In the genomic region with DNA sequence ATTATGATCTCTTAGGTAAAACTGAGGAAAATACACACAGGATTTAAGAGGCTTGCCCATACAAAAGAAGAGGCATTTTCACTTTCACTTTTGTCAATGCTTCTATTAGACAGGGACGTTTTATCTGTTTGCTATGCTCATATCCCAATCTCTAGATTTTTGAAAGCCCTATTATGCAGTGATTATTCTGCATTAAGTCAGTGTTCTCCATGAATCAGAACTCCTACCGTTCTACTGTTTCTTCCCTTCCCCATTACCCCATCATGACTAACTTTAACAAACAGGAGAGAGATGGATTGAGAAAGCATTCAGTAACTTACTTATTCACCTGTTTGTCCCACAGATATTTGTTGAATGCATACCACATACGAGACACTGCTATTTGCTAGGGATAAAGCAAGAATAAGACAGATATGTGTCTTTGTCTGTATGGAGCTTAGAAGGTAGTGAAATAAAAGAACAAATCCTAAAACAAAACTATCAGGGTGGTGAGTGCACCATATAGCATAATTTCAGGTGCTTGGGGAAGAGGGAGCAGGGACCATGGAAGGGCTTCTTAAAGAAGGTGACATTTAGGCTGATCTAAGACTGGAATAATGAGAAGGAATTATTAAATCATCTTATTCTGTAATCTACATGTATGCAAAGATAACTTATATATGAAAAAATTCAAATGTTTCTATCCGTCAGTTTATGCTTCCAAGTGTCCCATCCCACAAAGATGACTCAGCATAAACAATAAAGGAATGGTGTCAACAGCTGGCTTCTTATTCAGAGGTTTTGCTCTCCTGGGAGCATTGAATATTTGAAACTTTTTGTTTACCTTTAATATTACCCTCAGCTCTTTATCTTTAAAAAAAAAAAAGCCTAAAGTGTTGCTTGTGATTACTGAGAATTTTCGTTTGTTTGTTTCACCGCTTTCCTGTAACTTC, we compare ENCODE assay signal across 8 cellular contexts.
DNase-seq lines count a peak whose midpoint lies in the region; ATAC-seq, FAIRE-seq and TF ChIP-seq lines count a peak whose summit lies in the region.

No MANE protein-coding gene starts in this region.

- H3K36me3 ChIP-seq in kidney (ENCODE audit: control insufficient read depth in 1 of 2, insufficient read depth in 2 of 2, low read length in 2 of 2): no peaks in the 10 kb centered on the region

- TF ChIP-seq CTCF in A549 (IDR thresholded peaks at IDR 0.05) (no peak), activated B cell treated with CpG ODN at 0.5 μM for 24 hours (IDR thresholded peaks at IDR 0.05) (no peak), kidney (IDR thresholded peaks at IDR 0.05; ENCODE audit: borderline replicate concordance, extremely low read depth, insufficient read depth) (no peak), endothelial cell (IDR thresholded peaks at IDR 0.05; ENCODE audit: unreplicated experiment) (no peak)

- DNase-seq in A549 (ENCODE audit: low read depth in 1 of 2, low spot score in 1 of 2) (peak in 1 of 2 experiments; percentile 9), activated B cell treated with CpG ODN at 0.5 μM for 24 hours (no peak), kidney (no peak), endothelial cell (ENCODE audit: low spot score) (no peak), H54 (ENCODE audit: insufficient read length, low spot score) (no peak), NCI-H345 (lab: John Stamatoyannopoulos, UW) (no peak)

- H3K27ac Mint-ChIP-seq in activated B cell treated with CpG ODN at 0.5 μM for 24 hours (no peak overlapping the region), endothelial cell (ENCODE audit: unreplicated experiment) (no peak overlapping the region)

- H3K4me3 ChIP-seq in A549 (peak overlapping the region; percentile 27; the same call in 1 of the 3 replicates), kidney (ENCODE audit: low read length in 2 of 2) (peak overlapping the region; percentile 43 to 60)

- H3K27ac ChIP-seq in A549 (peak overlapping the region; percentile 13 to 22; a peak in 2 of 6 replicates), kidney (ENCODE audit: low read depth in 2 of 2, low read length in 2 of 2) (no peak overlapping the region)

- POLR2A ChIA-PET in A549 (lab: Yijun Ruan, JAX): no interaction called here
- POLR2A ChIA-PET in activated B cell treated with CpG ODN at 0.5 μM for 24 hours (lab: Charles Lee): no interaction called here

- CTCF ChIA-PET in A549 (lab: Yijun Ruan, JAX) (no interaction called here), activated B cell treated with CpG ODN at 0.5 μM for 24 hours (lab: Charles Lee) (no interaction called here)

- H3K4me1 ChIP-seq in A549 (peaks cover 5% of the 10 kb centered on the region; the same call in 1 of the 3 replicates), kidney (ENCODE audit: control insufficient read depth in 1 of 2, insufficient read depth in 1 of 2, low read depth in 1 of 2, low read length in 2 of 2) (no peaks in the 10 kb centered on the region)

- H3K27me3 Mint-ChIP-seq in activated B cell treated with CpG ODN at 0.5 μM for 24 hours: peaks cover 7% of the 10 kb centered on the region
- no peaks in the 10 kb centered on the region for H3K27me3 Mint-ChIP-seq in endothelial cell (ENCODE audit: unreplicated experiment)

- no peak overlapping the region for H3K9ac ChIP-seq in kidney (ENCODE audit: low read length in 2 of 2)

- no peak for TF ChIP-seq EP300 in A549 (IDR thresholded peaks at IDR 0.05)

- intact Hi-C loops in activated B cell treated with CpG ODN at 0.5 μM for 24 hours (cut with micrococcal nuclease) (no loop called here), kidney (cut with DNase I) (no loop called here)

- TF ChIP-seq RAD21 in A549 (conservative IDR thresholded peaks at IDR 0.05 in 1 of 2, IDR thresholded peaks at IDR 0.05 in 1 of 2): no peak

- peak overlapping the region; percentile 60 for H3K4me2 ChIP-seq in A549

- TF ChIP-seq POLR2A in A549 (IDR thresholded peaks at IDR 0.05; ENCODE audit: low read length) (no peak), H54 (IDR thresholded peaks at IDR 0.05; ENCODE audit: low read depth, low read length) (no peak)

- 44% methylated on average over 6 of the region's 6 CpGs for WGBS in A549 (ENCODE audit: missing lambda C conversion rate)

- ATAC-seq in A549 (peak in 1 of 2 experiments; percentile 28; a peak in 1 of 6 replicates), GM18873 (IDR thresholded peaks at IDR 0.05; ENCODE audit: low FRiP score, unreplicated experiment) (peak; percentile 72), HG03280 (IDR thresholded peaks at IDR 0.05; ENCODE audit: unreplicated experiment) (peak; percentile 62), activated B cell treated with CpG ODN at 0.5 μM for 24 hours (ENCODE audit: low read depth) (no peak)

- H3K4me1 Mint-ChIP-seq in activated B cell treated with CpG ODN at 0.5 μM for 24 hours (peaks cover 6% of the 10 kb centered on the region), endothelial cell (ENCODE audit: unreplicated experiment) (no peaks in the 10 kb centered on the region)

- FAIRE-seq in A549 (lab: Jason Lieb, UNC) (no peak), kidney (lab: Jason Lieb, UNC) (no peak), H54 (lab: Jason Lieb, UNC) (no peak)

- H3K9me3 Mint-ChIP-seq in activated B cell treated with CpG ODN at 0.5 μM for 24 hours: peaks cover 5% of the 10 kb centered on the region
- H3K9me3 Mint-ChIP-seq in endothelial cell (ENCODE audit: unreplicated experiment): no peaks in the 10 kb centered on the region

- H3K4me3 Mint-ChIP-seq in activated B cell treated with CpG ODN at 0.5 μM for 24 hours (peak overlapping the region; percentile 78), endothelial cell (ENCODE audit: unreplicated experiment) (no peak overlapping the region)

- no peaks in the 10 kb centered on the region for H3K9me3 ChIP-seq in A549
- no peaks in the 10 kb centered on the region for H3K9me3 ChIP-seq in kidney (ENCODE audit: control insufficient read depth in 1 of 2, low read length in 2 of 2)

- no peaks in the 10 kb centered on the region for H3K36me3 Mint-ChIP-seq in activated B cell treated with CpG ODN at 0.5 μM for 24 hours (ENCODE audit: low read depth)
- H3K36me3 Mint-ChIP-seq in endothelial cell (ENCODE audit: low read depth, unreplicated experiment): no peaks in the 10 kb centered on the region

TF ChIP-seq in A549, 52 proteins besides CTCF, POLR2A, EP300 and RAD21:
- no peak for TF ChIP-seq BCL3 (IDR thresholded peaks at IDR 0.05)
- TF ChIP-seq PHF8 (IDR thresholded peaks at IDR 0.05; ENCODE audit: borderline replicate concordance, low read depth): no peak
- peak; percentile 95 for TF ChIP-seq MAFK (IDR thresholded peaks at IDR 0.05; ENCODE audit: partially characterized antibody)
- no peak for TF ChIP-seq HEYL (CRISPR knock-in tag; IDR thresholded peaks at IDR 0.05)
- TF ChIP-seq CBX8 (IDR thresholded peaks at IDR 0.05): no peak
- TF ChIP-seq KDM1A (IDR thresholded peaks at IDR 0.05; ENCODE audit: low read depth): no peak
- TF ChIP-seq FOSL2 (IDR thresholded peaks at IDR 0.05): no peak
- peak; percentile 18; the same call in 1 of the 2 replicates for TF ChIP-seq FOSL2 (CRISPR knock-in tag; IDR thresholded peaks at IDR 0.05)
- no peak for TF ChIP-seq EHMT2 (IDR thresholded peaks at IDR 0.05; ENCODE audit: low read depth)
- TF ChIP-seq JUN (IDR thresholded peaks at IDR 0.05): no peak
- TF ChIP-seq CHD4 (IDR thresholded peaks at IDR 0.05; ENCODE audit: borderline replicate concordance): no peak
- no peak for TF ChIP-seq MYC (IDR thresholded peaks at IDR 0.05; ENCODE audit: borderline replicate concordance, low read length)
- no peak for TF ChIP-seq HOXB13 (CRISPR knock-in tag; IDR thresholded peaks at IDR 0.05; ENCODE audit: low read depth)
- TF ChIP-seq, protein P1, sequence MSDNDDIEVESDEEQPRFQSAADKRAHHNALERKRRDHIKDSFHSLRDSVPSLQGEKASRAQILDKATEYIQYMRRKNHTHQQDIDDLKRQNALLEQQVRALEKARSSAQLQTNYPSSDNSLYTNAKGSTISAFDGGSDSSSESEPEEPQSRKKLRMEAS (IDR thresholded peaks at IDR 0.05): no peak
- TF ChIP-seq ZNF302 (CRISPR knock-in tag; IDR thresholded peaks at IDR 0.05): no peak
- no peak for TF ChIP-seq E2F6 (IDR thresholded peaks at IDR 0.05; ENCODE audit: borderline replicate concordance, low read depth)
- no peak for TF ChIP-seq ZFP36 (IDR thresholded peaks at IDR 0.05; ENCODE audit: borderline replicate concordance, partially characterized antibody)
- no peak for TF ChIP-seq FOSB (CRISPR knock-in tag; IDR thresholded peaks at IDR 0.05)
- TF ChIP-seq NFE2L2 (conservative IDR thresholded peaks at IDR 0.05; ENCODE audit: low read length): peak; percentile 91
- no peak for TF ChIP-seq JUNB (IDR thresholded peaks at IDR 0.05)
- TF ChIP-seq NR3C1 (IDR thresholded peaks at IDR 0.05): no peak
- no peak for TF ChIP-seq KDM5A (IDR thresholded peaks at IDR 0.05)
- no peak for TF ChIP-seq RCOR1 (IDR thresholded peaks at IDR 0.05; ENCODE audit: low read depth, low read length)
- TF ChIP-seq SREBF2 (IDR thresholded peaks at IDR 0.05): no peak

Comparison
In these comparisons a context has a peak if more than half of its experiments do, and no peak if none do; other contexts are left out.
1. H3K27ac ChIP-seq: peak in A549 (2 of 2); none in kidney (0 of 2).